ENCODE assay signal across 12 cellular contexts in genomic region chr16:4661661-4662060, GRCh38. TPM values are rescaled to one million over a fixed set of nuclear protein-coding genes. Genes with fewer than 3 reads are reported as not detected.
A peak's percentile ranks its signal among the peaks of the same experiment; 100 is the strongest.
DNase-seq lines count a peak whose midpoint lies in the region; ATAC-seq, FAIRE-seq and TF ChIP-seq lines count a peak whose summit lies in the region.
"Had no signal": no experiment of that assay in that cellular context is flagged by ENCODE, and none has a peak within 500 bp of the region (broad histone marks: within the 10 kb centered on the region; RNA-seq: fewer than 3 reads in every experiment).

No MANE protein-coding gene starts in this region.

- no peaks in the 10 kb centered on the region for H3K9me3 ChIP-seq in DND-41 (ENCODE audit: insufficient read depth, low read length, severe bottlenecking)

- DNase-seq in AG10803 (ENCODE audit: low read depth) (peak; percentile 11), DND-41 (peak; percentile 64), SW480 (ENCODE audit: low spot score) (peak; percentile 75), head of caudate nucleus (peak in 27 of 42 donors; percentile 27 to 71 (median 53)), type B pancreatic cell (ENCODE audit: extremely low spot score, unreplicated experiment) (no peak), D721Med (ENCODE audit: insufficient read length, low spot score) (no peak), sciatic nerve (ENCODE audit: low spot score) (no peak)
- no peak for DNase-seq in stimulated activated CD4-positive, alpha-beta T cell treated with anti-CD3 and anti-CD28 coated beads, Interleukin-2, amount 100 ng/mL, for 48 hours
- DNase-seq: activated CD8-positive, alpha-beta memory T cell treated with anti-CD3 and anti-CD28 coated beads, Interleukin-2, amount 50 U/mL, for 48 hours; kidney; T-helper 9 cell had no signal

- no peak for TF ChIP-seq CTCF in AG10803 (conservative IDR thresholded peaks at IDR 0.05; ENCODE audit: low read length)
- no peak for TF ChIP-seq CTCF in DND-41 (IDR thresholded peaks at IDR 0.05; ENCODE audit: borderline replicate concordance, extremely low read depth, low read length, poor library complexity, severe bottlenecking)
- no peak for TF ChIP-seq CTCF in type B pancreatic cell (conservative IDR thresholded peaks at IDR 0.05)
- no peak for TF ChIP-seq CTCF in D721Med (IDR thresholded peaks at IDR 0.05; ENCODE audit: insufficient read depth, missing control alignments)

- peaks cover 9% of the 10 kb centered on the region for H3K4me1 Mint-ChIP-seq in type B pancreatic cell (ENCODE audit: unreplicated experiment)

- H3K79me2 ChIP-seq in DND-41 (ENCODE audit: insufficient read depth, low read length), result peaks cover 13% of the 10 kb centered on the region; the same call in 1 of the 2 replicates

- H3K36me3 ChIP-seq in DND-41 (ENCODE audit: insufficient read depth, low read length), result peaks cover 52% of the 10 kb centered on the region

- FAIRE-seq in D721Med (lab: Jason Lieb, UNC), result no peak
- FAIRE-seq: kidney had no signal

- H3K27me3 ChIP-seq in DND-41 (ENCODE audit: insufficient read depth, low read length, poor library complexity), result no peaks in the 10 kb centered on the region

- ATAC-seq in DND-41 (ENCODE audit: insufficient read depth, low read depth), result peak; percentile 50
- no peak for ATAC-seq in sciatic nerve

- intact Hi-C loops in head of caudate nucleus (cut with DNase I), result no loop called here
- intact Hi-C loops in sciatic nerve (cut with DNase I), result no loop called here

- H3K36me3 Mint-ChIP-seq in type B pancreatic cell, result no peaks in the 10 kb centered on the region

- no peak overlapping the region for H3K27ac Mint-ChIP-seq in type B pancreatic cell
- H3K27ac Mint-ChIP-seq: B cell had no signal

- no peak overlapping the region for H3K4me2 ChIP-seq in DND-41 (ENCODE audit: insufficient read depth, low read length)

- H2AFZ ChIP-seq in DND-41 (ENCODE audit: low read depth, low read length), result no peak overlapping the region

- no peak overlapping the region for H3K27ac ChIP-seq in DND-41 (ENCODE audit: low read length)

- H4K20me1 ChIP-seq in DND-41 (ENCODE audit: insufficient read depth, low read length), result peaks cover 28% of the 10 kb centered on the region

- H3K27me3 Mint-ChIP-seq in type B pancreatic cell, result no peaks in the 10 kb centered on the region
- H3K27me3 Mint-ChIP-seq: B cell had no signal

- no peak overlapping the region for H3K9ac ChIP-seq in DND-41 (ENCODE audit: low read depth, low read length)

- H3K4me3 Mint-ChIP-seq in type B pancreatic cell, result no peak overlapping the region
- H3K4me3 Mint-ChIP-seq: B cell had no signal

- no peak overlapping the region for H3K4me3 ChIP-seq in AG10803 (ENCODE audit: low read length)
- H3K4me3 ChIP-seq in DND-41 (ENCODE audit: low read depth in 1 of 2, low read length in 2 of 2), result no peak overlapping the region

- peaks cover 11% of the 10 kb centered on the region for H3K4me1 ChIP-seq in DND-41 (ENCODE audit: insufficient read depth, low read length)

- no peaks in the 10 kb centered on the region for H3K9me3 Mint-ChIP-seq in type B pancreatic cell

RNA-seq across cellular contexts. Expression of gene NUDT16L1, which starts 31.7 kb away (rescaled TPM):
- total RNA-seq in type B pancreatic cell (ENCODE audit: low replicate concordance), result 36.7 and 37.7 TPM in 2 replicates
- 21.3 TPM for total RNA-seq in sciatic nerve

RNA-seq across cellular contexts. Expression of gene MGRN1, which starts 37.0 kb away (rescaled TPM):
- total RNA-seq in type B pancreatic cell (ENCODE audit: low replicate concordance) (87.9 and 88.6 TPM in 2 replicates), sciatic nerve (75.3 TPM)

RNA-seq across cellular contexts. Expression of gene UBALD1, which starts 47.0 kb away (rescaled TPM):
- 49.2 and 85.9 TPM in 2 replicates for total RNA-seq in type B pancreatic cell (ENCODE audit: low replicate concordance)
- total RNA-seq in sciatic nerve, result 30.8 TPM

Comparison
In these comparisons a context has a peak if more than half of its experiments do, and no peak if none do; other contexts are left out.
1. DNase-seq: peak in AG10803 (single experiment), DND-41 (single experiment), SW480 (single experiment) and head of caudate nucleus (27 of 42); none in type B pancreatic cell (single experiment), D721Med (single experiment), stimulated activated CD4-positive, alpha-beta T cell treated with anti-CD3 and anti-CD28 coated beads, Interleukin-2, amount 100 ng/mL, for 48 hours (0 of 2) and sciatic nerve (single experiment).